11 cellular contexts compared by ENCODE assay signal in the genomic region with DNA sequence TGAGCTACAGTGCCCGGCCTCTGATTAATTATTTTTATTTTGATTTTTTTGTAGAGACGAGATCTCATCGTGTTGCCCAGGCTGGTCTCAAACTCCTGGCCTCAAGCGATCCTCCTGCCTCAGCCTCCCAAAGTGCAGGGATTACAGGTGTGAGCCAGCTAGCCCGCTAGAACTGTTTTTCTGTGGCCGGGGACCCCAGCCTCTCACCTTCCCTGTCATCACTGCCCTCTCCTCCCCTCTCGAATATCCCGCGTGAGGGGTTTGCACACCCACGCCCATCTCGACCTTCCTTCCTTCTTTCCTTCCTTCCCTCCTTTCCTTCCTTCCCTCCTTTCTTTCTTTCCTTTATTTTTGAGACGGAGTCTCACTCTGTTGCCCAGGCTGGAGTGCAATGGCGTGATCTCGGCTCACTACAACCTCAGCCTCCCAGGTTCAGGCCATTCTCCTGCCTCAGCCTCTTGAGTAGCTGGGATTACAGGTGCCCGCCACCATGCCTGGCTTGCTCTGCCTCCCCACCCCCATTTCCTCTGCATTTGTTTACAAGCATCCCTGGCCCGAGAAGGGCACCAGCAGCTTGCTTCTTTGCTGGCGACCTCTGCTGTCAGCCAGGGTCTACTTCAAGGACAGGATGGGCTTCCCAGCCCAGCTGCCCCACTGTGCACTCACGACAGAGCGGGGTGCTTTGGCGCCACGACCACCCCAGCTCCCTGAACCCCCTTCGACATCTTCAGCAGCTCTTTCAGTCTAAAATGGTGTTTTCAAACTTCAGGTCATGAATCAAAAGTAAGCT. TPM values are rescaled to one million over a fixed set of nuclear protein-coding genes. Genes with fewer than 3 reads are reported as not detected.
A peak's percentile ranks its signal among the peaks of the same experiment; 100 is the strongest.
DNase-seq lines count a peak whose midpoint lies in the region; ATAC-seq, FAIRE-seq and TF ChIP-seq lines count a peak whose summit lies in the region.
"Had no signal": no experiment of that assay in that cellular context is flagged by ENCODE, and none has a peak within 500 bp of the region (broad histone marks: within the 10 kb centered on the region; RNA-seq: fewer than 3 reads in every experiment).

No MANE protein-coding gene starts in this region.

- TF ChIP-seq CTCF in Calu3 (IDR thresholded peaks at IDR 0.05; ENCODE audit: unreplicated experiment) (no peak), kidney (IDR thresholded peaks at IDR 0.05; ENCODE audit: borderline replicate concordance, extremely low read depth, insufficient read depth) (no peak), stomach (IDR thresholded peaks at IDR 0.05) (no peak)

- H3K36me3 ChIP-seq in H7 (replicated peaks; ENCODE audit: control insufficient read depth, insufficient read depth, low read length) (no peaks in the 10 kb centered on the region), kidney (ENCODE audit: control insufficient read depth in 1 of 2, insufficient read depth in 2 of 2, low read length in 2 of 2) (no peaks in the 10 kb centered on the region), stomach (no peaks in the 10 kb centered on the region)

- no TSS peak for BruUV-seq in Calu3 (replicated peaks; lab: Mats Ljungman, UMichigan)

- no peak overlapping the region for H3K4me3 Mint-ChIP-seq in Calu3 (ENCODE audit: low read depth, unreplicated experiment)
- H3K4me3 Mint-ChIP-seq: brain had no signal

- 72 to 78% (median 75%) methylated on average over 20 to 22 of the region's 22 CpGs for WGBS in stomach, 5 donors

- no peak for ATAC-seq in HG02571 (IDR thresholded peaks at IDR 0.05; ENCODE audit: unreplicated experiment)
- ATAC-seq: left lobe of liver had no signal

- H3K9me3 ChIP-seq in kidney (ENCODE audit: control insufficient read depth in 1 of 2, low read length in 2 of 2) (no peaks in the 10 kb centered on the region), stomach (no peaks in the 10 kb centered on the region)

- DNase-seq in Calu3, result peak; percentile 27
- peak; percentile 90 for DNase-seq in H7
- peak; percentile 42 for DNase-seq in SK-N-DZ (ENCODE audit: low spot score)
- DNase-seq in kidney, result peak; percentile 50
- DNase-seq in AG08396 (ENCODE audit: low spot score), result no peak
- DNase-seq in amniotic stem cell (lab: John Stamatoyannopoulos, UW), result no peak
- no peak for DNase-seq in stomach
- DNase-seq: T-helper 9 cell had no signal

- H3K9me3 Mint-ChIP-seq in Calu3 (ENCODE audit: low read depth, unreplicated experiment), result no peaks in the 10 kb centered on the region

- no peaks in the 10 kb centered on the region for H3K4me1 Mint-ChIP-seq in Calu3 (ENCODE audit: low read depth, unreplicated experiment)

- H3K27ac Mint-ChIP-seq in Calu3 (ENCODE audit: unreplicated experiment), result no peak overlapping the region

- TF ChIP-seq POLR2A in stomach (IDR thresholded peaks at IDR 0.05), result no peak

- no peak for FAIRE-seq in kidney (lab: Jason Lieb, UNC)

- H3K27me3 Mint-ChIP-seq in Calu3 (ENCODE audit: unreplicated experiment), result peaks cover 34% of the 10 kb centered on the region

- H3K4me1 ChIP-seq in kidney (ENCODE audit: control insufficient read depth in 1 of 2, insufficient read depth in 1 of 2, low read depth in 1 of 2, low read length in 2 of 2) (peaks cover 0 to 4% of the 10 kb centered on the region in 2 donors), stomach (peaks cover 0 to 19% (median 6%) of the 10 kb centered on the region in 4 donors)

- H3K27ac ChIP-seq in kidney (ENCODE audit: low read depth in 2 of 2, low read length in 2 of 2) (no peak overlapping the region), stomach (no peak overlapping the region)

- CTCF ChIA-PET in Calu3 (lab: Charles Lee), result interaction anchor here (0.6 to 0.9 kb wide), 3 partner anchors 15 to 220 kb away, joined by 3 read pairs; no protein-coding TSS in a partner anchor

- H3K27me3 ChIP-seq in H7 (ENCODE audit: control insufficient read depth, insufficient read depth, low read length), result no peaks in the 10 kb centered on the region
- no peaks in the 10 kb centered on the region for H3K27me3 ChIP-seq in stomach

- H3K36me3 Mint-ChIP-seq in Calu3 (ENCODE audit: insufficient read depth, unreplicated experiment), result peaks cover 10% of the 10 kb centered on the region
- H3K36me3 Mint-ChIP-seq: brain had no signal

- TF ChIP-seq EP300 in stomach (IDR thresholded peaks at IDR 0.05), result no peak

- intact Hi-C loops in Calu3 (cut with micrococcal nuclease; ENCODE audit: unreplicated experiment), result loop anchor here (10.0 kb wide), 2 partner anchors 78 to 152 kb away; a partner anchor contains a TSS
- intact Hi-C loops in kidney (cut with DNase I), result no loop called here
- intact Hi-C loops in stomach (cut with DNase I; ENCODE audit: low total_unique reads), result loop anchor here (10.0 kb wide), 1 partner anchor 142 kb away; no protein-coding TSS in a partner anchor

- no peak overlapping the region for H3K9ac ChIP-seq in kidney (ENCODE audit: low read length in 2 of 2)

- H3K4me3 ChIP-seq in H7 (ENCODE audit: insufficient read depth, low read depth, low read length) (no peak overlapping the region), kidney (ENCODE audit: low read length in 2 of 2) (no peak overlapping the region), stomach (no peak overlapping the region)

RNA-seq across cellular contexts. Expression of a gene that starts 4.3 kb away (rescaled TPM):
- 24.2 and 24.8 TPM in 2 replicates for total RNA-seq in Calu3 (2022)
- 5.5 and 11.5 TPM in 2 replicates for total RNA-seq in H7 (2014; rRNA removed; shearing (Covaris generic))
- polyA plus RNA-seq in SK-N-DZ (2014; cell fraction: cytosol; rRNA removed), result 5.3 and 5.4 TPM in 2 replicates
- polyA plus RNA-seq in SK-N-DZ (2014; cell fraction: nucleus; rRNA removed), result 4.7 and 5.9 TPM in 2 replicates
- 35.4 TPM for total RNA-seq in kidney
- 5.2 TPM for polyA plus RNA-seq in kidney (ENCODE audit: insufficient read depth, low read depth, low replicate concordance)
- 10 to 100 TPM in 1 of 5 donors, 1 to 10 TPM in 4; 4.0 to 30.1 (median 7.5) TPM for total RNA-seq in stomach
- 1 to 10 TPM; 3.5 to 7.0 (median 3.9) TPM for polyA plus RNA-seq in stomach

Comparison
In these comparisons a context has a peak if more than half of its experiments do, and no peak if none do; other contexts are left out.
1. DNase-seq: peak in Calu3 (single experiment), H7 (single experiment), SK-N-DZ (single experiment) and kidney (single experiment); none in AG08396 (single experiment), amniotic stem cell (single experiment) and stomach (single experiment).